Comparison of ENCODE assay signal across 9 cellular contexts in the genomic region with DNA sequence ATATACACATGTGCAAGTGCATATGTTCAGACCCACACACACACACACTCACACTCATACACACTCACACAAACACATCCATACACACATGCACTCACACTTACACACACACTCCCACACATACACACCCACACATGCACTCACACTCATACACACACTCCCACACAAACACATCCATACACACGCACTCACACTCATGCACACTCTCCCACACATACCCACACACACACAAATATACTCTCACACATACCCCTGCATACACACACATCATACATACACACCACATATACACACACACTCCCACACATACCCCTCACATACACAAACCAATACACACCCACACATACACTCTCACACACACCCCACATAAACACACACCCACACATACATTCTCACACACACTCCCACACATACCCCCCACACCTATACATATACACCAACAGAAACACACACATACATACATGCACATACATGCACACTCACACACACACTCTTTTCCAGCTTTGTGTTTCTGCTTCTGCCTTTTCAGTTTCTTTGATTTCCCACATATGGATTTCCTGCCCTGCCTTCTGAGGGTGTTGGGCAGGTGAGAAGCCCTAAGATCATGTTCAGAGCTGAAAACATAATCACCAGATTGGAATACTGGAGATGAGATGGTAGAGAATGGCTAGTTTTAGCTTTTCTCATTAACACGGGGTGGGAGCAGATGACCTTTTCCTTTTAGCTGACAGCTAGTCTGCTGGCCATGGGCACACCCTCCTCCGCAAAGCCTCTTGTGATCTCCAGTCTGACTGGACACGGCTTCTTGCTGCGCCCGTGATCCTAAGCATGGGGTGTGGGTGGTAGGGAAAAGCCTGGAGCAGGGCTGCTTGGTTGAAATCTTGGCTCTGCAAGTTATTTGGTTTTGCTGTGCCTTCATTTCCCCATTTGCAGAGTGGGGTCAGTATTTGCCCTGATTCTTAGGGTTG.
DNase-seq lines count a peak whose midpoint lies in the region; ATAC-seq and TF ChIP-seq lines count a peak whose summit lies in the region.
"Had no signal": no experiment of that assay in that cellular context is flagged by ENCODE, and none has a peak within 500 bp of the region (broad histone marks: within the 10 kb centered on the region; RNA-seq: fewer than 3 reads in every experiment).

No MANE protein-coding gene starts in this region.

- H3K4me1 Mint-ChIP-seq in CD4-positive, alpha-beta T cell (ENCODE audit: low read depth): peaks cover 50% of the 10 kb centered on the region
- H3K4me1 Mint-ChIP-seq in natural killer cell treated with Interleukin-12 subunit alpha and Interleukin-12 subunit beta and Interleukin-15 and Interleukin-18, amount 100 ng/mL, for 72 hours (ENCODE audit: low read depth in 2 of 2): peaks cover 62 to 67% of the 10 kb centered on the region in 2 donors

- no peaks in the 10 kb centered on the region for H3K9me3 Mint-ChIP-seq in CD4-positive, alpha-beta T cell
- H3K9me3 Mint-ChIP-seq in natural killer cell treated with Interleukin-12 subunit alpha and Interleukin-12 subunit beta and Interleukin-15 and Interleukin-18, amount 100 ng/mL, for 72 hours: no peaks in the 10 kb centered on the region

- ATAC-seq in CD4-positive, alpha-beta T cell (ENCODE audit: poor library complexity): no peak
- ATAC-seq in natural killer cell treated with Interleukin-12 subunit alpha and Interleukin-12 subunit beta and Interleukin-15 and Interleukin-18, amount 100 ng/mL, for 72 hours: no peak
- ATAC-seq in GM21619 (IDR thresholded peaks at IDR 0.05; ENCODE audit: unreplicated experiment): no peak

- H3K36me3 Mint-ChIP-seq in CD4-positive, alpha-beta T cell (ENCODE audit: low read depth): peaks cover 4% of the 10 kb centered on the region
- peaks cover 17% of the 10 kb centered on the region for H3K36me3 Mint-ChIP-seq in natural killer cell treated with Interleukin-12 subunit alpha and Interleukin-12 subunit beta and Interleukin-15 and Interleukin-18, amount 100 ng/mL, for 72 hours

- WGBS in HUES64: 85% methylated on average over 6 of the region's 6 CpGs

- peak overlapping the region; percentile 74 for H3K4me3 Mint-ChIP-seq in CD4-positive, alpha-beta T cell
- H3K4me3 Mint-ChIP-seq in natural killer cell treated with Interleukin-12 subunit alpha and Interleukin-12 subunit beta and Interleukin-15 and Interleukin-18, amount 100 ng/mL, for 72 hours: peak overlapping the region; percentile 74

- TF ChIP-seq CTCF in CD4-positive, alpha-beta T cell (IDR thresholded peaks at IDR 0.05): no peak

- H3K9ac ChIP-seq in HUES64 (ENCODE audit: low read depth, low read length): no peak overlapping the region

- H3K9me3 ChIP-seq in CD4-positive, alpha-beta T cell (ENCODE audit: control insufficient read depth, low read length): no peaks in the 10 kb centered on the region
- no peaks in the 10 kb centered on the region for H3K9me3 ChIP-seq in HUES64 (ENCODE audit: insufficient read depth, low read depth, low read length)
- H3K9me3 ChIP-seq: Peyer's patch had no signal

- no peak overlapping the region for H3K27ac ChIP-seq in CD4-positive, alpha-beta T cell (ENCODE audit: low read depth, low read length)
- peak overlapping the region; percentile 55; the same call in 1 of the 2 replicates for H3K27ac ChIP-seq in HUES64 (ENCODE audit: low read depth, low read length)

- no peaks in the 10 kb centered on the region for H3K27me3 ChIP-seq in CD4-positive, alpha-beta T cell (ENCODE audit: control insufficient read depth, insufficient read depth, low read length)
- H3K27me3 ChIP-seq in HUES64 (ENCODE audit: insufficient read depth, low read length): no peaks in the 10 kb centered on the region
- H3K27me3 ChIP-seq: Peyer's patch had no signal

- peaks cover 19% of the 10 kb centered on the region for H3K4me1 ChIP-seq in HUES64 (ENCODE audit: insufficient read depth, low read length)

- no peaks in the 10 kb centered on the region for H3K27me3 Mint-ChIP-seq in CD4-positive, alpha-beta T cell
- H3K27me3 Mint-ChIP-seq in natural killer cell treated with Interleukin-12 subunit alpha and Interleukin-12 subunit beta and Interleukin-15 and Interleukin-18, amount 100 ng/mL, for 72 hours: no peaks in the 10 kb centered on the region

- intact Hi-C loops in CD4-positive, alpha-beta T cell (cut with DNase I, micrococcal nuclease): no loop called here

- POLR2A ChIA-PET in CD4-positive, alpha-beta T cell (lab: Charles Lee): no interaction called here

- H3K27ac Mint-ChIP-seq in CD4-positive, alpha-beta T cell: peak overlapping the region; percentile 84
- H3K27ac Mint-ChIP-seq in natural killer cell treated with Interleukin-12 subunit alpha and Interleukin-12 subunit beta and Interleukin-15 and Interleukin-18, amount 100 ng/mL, for 72 hours: peak overlapping the region; percentile 83 to 87

- no peaks in the 10 kb centered on the region for H3K36me3 ChIP-seq in HUES64 (ENCODE audit: insufficient read depth, low read length)
- H3K36me3 ChIP-seq: Peyer's patch had no signal

- no peak overlapping the region for H3K4me3 ChIP-seq in HUES64 (ENCODE audit: low read length)
- H3K4me3 ChIP-seq: Peyer's patch had no signal

- no peak for DNase-seq in CD4-positive, alpha-beta T cell
- DNase-seq in astrocyte of the hippocampus (ENCODE audit: low read depth, low spot score) (peak; percentile 20), NCI-H774 (lab: John Stamatoyannopoulos, UW) (no peak), NCI-H748 treated with DMSO at 0.1 percent for 48 hours (lab: John Stamatoyannopoulos, UW) (no peak), iPS-NIHi11 (ENCODE audit: low spot score) (no peak)
- peak; percentile 31 for DNase-seq in natural killer cell treated with Interleukin-12 subunit alpha and Interleukin-12 subunit beta and Interleukin-15 and Interleukin-18, amount 100 ng/mL, for 72 hours (ENCODE audit: low spot score)

- CTCF ChIA-PET in CD4-positive, alpha-beta T cell (lab: Charles Lee): interaction anchor here (1.4 kb wide), 1 partner anchor 289 kb away, joined by 5 read pairs; no protein-coding TSS in a partner anchor

Comparison
In these comparisons a context has a peak if more than half of its experiments do, and no peak if none do; other contexts are left out.
1. DNase-seq: peak in astrocyte of the hippocampus (single experiment) and natural killer cell treated with Interleukin-12 subunit alpha and Interleukin-12 subunit beta and Interleukin-15 and Interleukin-18, amount 100 ng/mL, for 72 hours (single experiment); none in CD4-positive, alpha-beta T cell (0 of 10), NCI-H774 (single experiment), NCI-H748 treated with DMSO at 0.1 percent for 48 hours (single experiment) and iPS-NIHi11 (single experiment).